Comparison of ENCODE assay signal across 8 cellular contexts in genomic region chr9:2159521-2160417, GRCh38.
DNase-seq lines count a peak whose midpoint lies in the region; ATAC-seq and TF ChIP-seq lines count a peak whose summit lies in the region.

No MANE protein-coding gene starts in this region.

- peak overlapping the region; percentile 50 for H3K27ac ChIP-seq in substantia nigra (ENCODE audit: low read depth, low read length, poor library complexity, severe bottlenecking)

- H3K4me3 ChIP-seq in AG09309 (ENCODE audit: control insufficient read depth, low read depth, low read length): peak overlapping the region; percentile 15
- peak overlapping the region; percentile 68 for H3K4me3 ChIP-seq in LNCaP clone FGC (ENCODE audit: low read depth, low read length)

- POLR2A ChIA-PET in GM10248 (lab: Yijun Ruan, JAX): no interaction called here

- DNase-seq in AG09309 (ENCODE audit: low read depth) (no peak), LNCaP clone FGC (ENCODE audit: low read depth) (no peak), astrocyte of the hippocampus (ENCODE audit: low read depth, low spot score) (peak; percentile 43), kidney glomerular epithelial cell (lab: John Stamatoyannopoulos, UW) (peak; percentile 27), substantia nigra (lab: John Stamatoyannopoulos, UW) (peak in 12 of 49 donors; percentile 2 to 44 (median 18)), GM10248 (ENCODE audit: extremely low spot score) (no peak)

- CTCF ChIA-PET in GM10248 (lab: Yijun Ruan, JAX): interaction anchor here (1.0 to 3.5 kb wide), 4 partner anchors 11 to 25 kb away, joined by 3 to 12 read pairs (median 6); no protein-coding TSS in a partner anchor

- TF ChIP-seq CTCF in AG09309 (IDR thresholded peaks at IDR 0.05; ENCODE audit: control insufficient read depth, insufficient read depth, low read depth, low read length, missing control alignments) (no peak), LNCaP clone FGC (IDR thresholded peaks at IDR 0.05; ENCODE audit: control insufficient read depth, extremely low read depth, insufficient read depth) (no peak), GM10248 (IDR thresholded peaks at IDR 0.05; ENCODE audit: control extremely low read depth, extremely low read depth, low read depth, missing control alignments) (no peak)

- ATAC-seq in HG03439 (IDR thresholded peaks at IDR 0.05; ENCODE audit: unreplicated experiment) (no peak), GM21529 (IDR thresholded peaks at IDR 0.05; ENCODE audit: unreplicated experiment) (no peak)

Comparison
In these comparisons a context has a peak if more than half of its experiments do, and no peak if none do; other contexts are left out.
1. DNase-seq: peak in astrocyte of the hippocampus (single experiment) and kidney glomerular epithelial cell (single experiment); none in AG09309 (single experiment), LNCaP clone FGC (single experiment) and GM10248 (single experiment).